ENCODE assay signal across 8 cellular contexts in the genomic region with DNA sequence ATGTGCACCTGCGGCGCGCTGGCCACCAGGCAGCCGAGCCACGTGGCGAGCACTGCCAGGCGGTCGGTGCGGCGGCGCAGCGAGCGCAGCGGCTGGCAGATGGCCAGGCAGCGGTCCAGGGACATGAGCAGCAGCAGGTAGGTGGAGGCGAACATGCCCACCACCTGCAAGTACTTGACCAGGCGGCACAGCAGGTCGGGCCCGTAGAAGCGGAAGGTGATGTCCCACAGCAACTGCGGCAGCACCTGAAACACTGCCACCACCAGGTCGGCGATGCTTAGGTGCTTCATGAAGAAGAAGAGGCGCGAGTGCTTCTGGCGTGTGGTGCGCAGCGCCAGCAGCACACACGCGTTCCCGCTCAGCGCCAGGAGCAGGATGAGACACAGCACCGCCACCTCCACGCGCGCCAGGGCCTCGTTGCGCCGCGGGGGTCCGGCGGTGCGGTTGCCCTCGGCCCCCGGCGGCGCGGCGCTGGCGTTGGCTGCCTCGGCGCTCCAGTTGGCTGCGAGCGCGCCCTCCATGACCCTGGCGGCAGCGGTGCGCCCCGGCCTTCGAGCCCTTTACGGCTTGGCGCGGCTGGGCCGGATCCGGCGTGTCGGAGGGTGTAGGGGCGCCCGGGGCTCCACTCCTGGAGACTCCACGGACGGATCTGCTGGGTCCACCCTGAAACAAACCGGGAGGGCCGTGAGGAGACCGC. TPM values are rescaled to one million over a fixed set of nuclear protein-coding genes. Genes with fewer than 3 reads are reported as not detected.
DNase-seq lines count a peak whose midpoint lies in the region; ATAC-seq, FAIRE-seq and TF ChIP-seq lines count a peak whose summit lies in the region.

No MANE protein-coding gene starts in this region.

- peaks cover 17% of the 10 kb centered on the region for H3K36me3 ChIP-seq in OCI-LY3 (replicated peaks; ENCODE audit: low read depth, low read length)
- no peaks in the 10 kb centered on the region for H3K36me3 ChIP-seq in heart left ventricle
- H3K36me3 ChIP-seq in small intestine (ENCODE audit: control insufficient read depth in 2 of 2, insufficient read depth in 2 of 2, low read length in 2 of 2) = no peaks in the 10 kb centered on the region

- no peak for DNase-seq in AG09309 (ENCODE audit: low read depth)
- no peak for DNase-seq in heart left ventricle
- peak; percentile 50 for DNase-seq in small intestine
- DNase-seq in KG1 (lab: John Stamatoyannopoulos, UW) = no peak
- no peak for DNase-seq in AML-193 (lab: John Stamatoyannopoulos, UW)

- no peak for FAIRE-seq in small intestine (lab: Jason Lieb, UNC)

- intact Hi-C loops in heart left ventricle (cut with DNase I) = loop anchor here in 8 of 10 donors (2.0 to 10.0 kb wide), 5 partner anchors 101 to 197 kb away; a partner anchor contains a TSS

- H3K4me1 ChIP-seq in OCI-LY3 (ENCODE audit: low read length) (peaks cover 87% of the 10 kb centered on the region), heart left ventricle (peaks cover 0 to 27% (median 9%) of the 10 kb centered on the region in 12 donors), small intestine (ENCODE audit: control insufficient read depth in 2 of 2, insufficient read depth in 1 of 2, low read depth in 1 of 2, low read length in 1 of 2) (no peaks in the 10 kb centered on the region)

- no peak overlapping the region for H3K9ac ChIP-seq in OCI-LY3 (ENCODE audit: low read length)

- TF ChIP-seq CTCF in AG09309 (IDR thresholded peaks at IDR 0.05; ENCODE audit: control insufficient read depth, insufficient read depth, low read depth, low read length, missing control alignments) (peak; percentile 10), OCI-LY3 (IDR thresholded peaks at IDR 0.05; ENCODE audit: low read depth, low read length) (no peak), heart left ventricle (IDR thresholded peaks at IDR 0.05) (peak in 3 of 12 donors; percentile 2 to 11 (median 9))

- H3K27ac ChIP-seq in OCI-LY3 (ENCODE audit: low read length) (peak overlapping the region; percentile 63), heart left ventricle (no peak overlapping the region), small intestine (ENCODE audit: low read depth in 1 of 2, low read length in 1 of 2) (no peak overlapping the region)

- 2 to 5% (median 4%) methylated on average over 26 to 74 of the region's 74 CpGs for WGBS in heart left ventricle, 4 donors
- WGBS in small intestine, 3 donors = 3 to 6% (median 5%) methylated on average over 64 to 74 of the region's 74 CpGs

- H3K79me2 ChIP-seq in OCI-LY3 (ENCODE audit: low read length) = peaks cover 8% of the 10 kb centered on the region; the same call in 1 of the 2 replicates

- H3K4me3 ChIP-seq in AG09309 (ENCODE audit: control insufficient read depth, low read depth, low read length) = peak overlapping the region; percentile 98
- peak overlapping the region; percentile 85 for H3K4me3 ChIP-seq in OCI-LY3 (ENCODE audit: low read length)
- H3K4me3 ChIP-seq in heart left ventricle = peak overlapping the region in 11 of 12 donors; percentile 5 to 49 (median 24)
- H3K4me3 ChIP-seq in small intestine (ENCODE audit: low read depth in 1 of 2, low read length in 2 of 2) = peak overlapping the region in 1 of 2 donors; percentile 8

- no peaks in the 10 kb centered on the region for H4K20me1 ChIP-seq in OCI-LY3 (ENCODE audit: insufficient read depth, low read length)

- no peaks in the 10 kb centered on the region for H3K27me3 ChIP-seq in OCI-LY3 (ENCODE audit: low read depth, low read length)
- peaks cover 17 to 44% (median 24%) of the 10 kb centered on the region in 9 donors for H3K27me3 ChIP-seq in heart left ventricle
- peaks cover 5 to 6% of the 10 kb centered on the region in 2 donors for H3K27me3 ChIP-seq in small intestine (ENCODE audit: control insufficient read depth in 2 of 2, insufficient read depth in 2 of 2, low read length in 2 of 2)

- no peak overlapping the region for H2AFZ ChIP-seq in OCI-LY3 (ENCODE audit: low read depth, low read length)

- ATAC-seq in GM18861 (IDR thresholded peaks at IDR 0.05; ENCODE audit: unreplicated experiment) (peak; percentile 53), HG02973 (IDR thresholded peaks at IDR 0.05; ENCODE audit: unreplicated experiment) (peak; percentile 50), heart left ventricle (peak in 3 of 4 donors; percentile 20 to 46 (median 33))

- peak overlapping the region; percentile 86 for H3K4me2 ChIP-seq in OCI-LY3 (ENCODE audit: low read length)

- no peaks in the 10 kb centered on the region for H3K9me3 ChIP-seq in OCI-LY3 (ENCODE audit: insufficient read depth, low read length)
- H3K9me3 ChIP-seq in heart left ventricle = no peaks in the 10 kb centered on the region
- no peaks in the 10 kb centered on the region for H3K9me3 ChIP-seq in small intestine (ENCODE audit: control insufficient read depth, low read depth)

- no peak for TF ChIP-seq POLR2A in heart left ventricle (IDR thresholded peaks at IDR 0.05)

RNA-seq across cellular contexts. Expression of a gene that starts 1.6 kb away (rescaled TPM):
- under 1 TPM in 6 of 9 donors, not detected in 3; 0.12 to 0.54 (median 0.27) TPM for total RNA-seq in heart left ventricle
- polyA plus RNA-seq in heart left ventricle = under 1 TPM; 0.11 to 0.22 TPM
- under 1 TPM in 2 of 3 donors, not detected in 1; 0.22 to 0.39 TPM for polyA plus RNA-seq in small intestine

RNA-seq across cellular contexts. Expression of a gene that starts 34.2 kb away (rescaled TPM):
- total RNA-seq in heart left ventricle = 10 to 100 TPM; 17.4 to 37.8 (median 28.3) TPM
- polyA plus RNA-seq in heart left ventricle = 10 to 100 TPM; 21.2 to 27.6 TPM
- under 1 TPM in 1 of 3 donors, not detected in 2; 0.16 TPM for polyA plus RNA-seq in small intestine

Comparison
In these comparisons a context has a peak if more than half of its experiments do, and no peak if none do; other contexts are left out.
1. RNA of a gene that starts 34.2 kb away (polyA plus RNA-seq): 21.2 to 27.6 TPM in heart left ventricle; 0.16 TPM in small intestine; every median in the first group is over 10 times any median in the second.
2. Peak in every context shown above with its lines, with median percentiles within 50 percentile points of each other: ATAC-seq.